Comparison of ENCODE assay signal across 24 cellular contexts in genomic region chr12:2551097-2551496, GRCh38.
DNase-seq lines count a peak whose midpoint lies in the region; ATAC-seq and TF ChIP-seq lines count a peak whose summit lies in the region.
"Had no signal": no experiment of that assay in that cellular context is flagged by ENCODE, and none has a peak within 500 bp of the region (broad histone marks: within the 10 kb centered on the region; RNA-seq: fewer than 3 reads in every experiment).

No MANE protein-coding gene starts in this region.

- H3K36me3 ChIP-seq in cardiac muscle cell, result peaks cover 7% of the 10 kb centered on the region
- no peaks in the 10 kb centered on the region for H3K36me3 ChIP-seq in rectal smooth muscle tissue (ENCODE audit: control insufficient read depth, insufficient read depth, low read length)
- H3K36me3 ChIP-seq: uterus had no signal

- no peak overlapping the region for H3K4me3 ChIP-seq in cardiac muscle cell
- H3K4me3 ChIP-seq in rectal smooth muscle tissue (ENCODE audit: low read length), result no peak overlapping the region
- H3K4me3 ChIP-seq: PC-9, skin epidermis, uterus had no signal

- H3K27ac ChIP-seq in cardiac muscle cell (peak overlapping the region; percentile 50), rectal smooth muscle tissue (ENCODE audit: low read depth, low read length) (peak overlapping the region; percentile 24)
- H3K27ac ChIP-seq: foreskin keratinocyte, PC-9, skin epidermis, uterus had no signal

- no peak overlapping the region for H3K9ac ChIP-seq in rectal smooth muscle tissue (ENCODE audit: low read length)

- H3K27me3 ChIP-seq in cardiac muscle cell (no peaks in the 10 kb centered on the region), rectal smooth muscle tissue (ENCODE audit: control insufficient read depth, insufficient read depth, low read length) (no peaks in the 10 kb centered on the region)
- H3K27me3 ChIP-seq: foreskin keratinocyte, uterus had no signal

- peak; percentile 5 to 8 for DNase-seq in NCI-H526 (lab: John Stamatoyannopoulos, UW)
- no peak for DNase-seq in NCI-H526 treated with DMSO at 0.1 percent for 48 hours (lab: John Stamatoyannopoulos, UW)
- DNase-seq in NCI-H2029 treated with DMSO at 0.1 percent for 48 hours (lab: John Stamatoyannopoulos, UW), result peak; percentile 57
- peak in 1 of 2 donors; percentile 23 for DNase-seq in cardiac muscle cell (ENCODE audit: low read depth in 1 of 2, low spot score in 1 of 2)
- DNase-seq in GM19240 (ENCODE audit: insufficient read length, low spot score), result no peak
- no peak for DNase-seq in superior temporal gyrus (ENCODE audit: extremely low spot score)
- DNase-seq: activated CD4-positive, alpha-beta T cell treated with anti-CD3 and anti-CD28 coated beads, Interleukin-2, amount 10 ng/mL, durations not matched to agents 24 days and 14 days; activated gamma-delta T cell; activated naive CD8-positive, alpha-beta T cell treated with anti-CD3 and anti-CD28 coated beads, Interleukin-2, amount 10 ng/mL, durations not matched to agents 7 days and 5 days; activated T-cell treated with anti-CD3 and anti-CD28 coated beads, Interleukin-2, amount 50 U/mL, for 1 hour; CD8-positive, alpha-beta T cell; central memory CD4-positive, alpha-beta T cell; DMS 273 treated with DMSO at 0.1 percent for 48 hours; foreskin keratinocyte; Kasumi-1; NCI-H1694 treated with DMSO at 0.1 percent for 48 hours; NCI-H345; PC-9; SHP77; SW 1271; uterus had no signal

- no peak for ATAC-seq in HG02571 (IDR thresholded peaks at IDR 0.05; ENCODE audit: unreplicated experiment)
- ATAC-seq: CD8-positive, alpha-beta T cell; foreskin keratinocyte had no signal

- no peak for TF ChIP-seq CTCF in cardiac muscle cell (IDR thresholded peaks at IDR 0.05; ENCODE audit: low read depth, low read length)

- no peaks in the 10 kb centered on the region for H3K9me3 ChIP-seq in cardiac muscle cell (ENCODE audit: low read depth)
- H3K9me3 ChIP-seq: uterus had no signal

- H3K4me1 ChIP-seq in cardiac muscle cell (ENCODE audit: low read depth), result peaks cover 12% of the 10 kb centered on the region
- no peaks in the 10 kb centered on the region for H3K4me1 ChIP-seq in rectal smooth muscle tissue (ENCODE audit: control insufficient read depth, insufficient read depth, low read length)
- H3K4me1 ChIP-seq: foreskin keratinocyte, uterus had no signal

Comparison
In these comparisons a context has a peak if more than half of its experiments do, and no peak if none do; other contexts are left out.
1. DNase-seq: peak in NCI-H526 (2 of 2) and NCI-H2029 treated with DMSO at 0.1 percent for 48 hours (single experiment); none in NCI-H526 treated with DMSO at 0.1 percent for 48 hours (single experiment), GM19240 (single experiment) and superior temporal gyrus (single experiment).